Comparison of ENCODE assay signal across 11 cellular contexts in the genomic region with DNA sequence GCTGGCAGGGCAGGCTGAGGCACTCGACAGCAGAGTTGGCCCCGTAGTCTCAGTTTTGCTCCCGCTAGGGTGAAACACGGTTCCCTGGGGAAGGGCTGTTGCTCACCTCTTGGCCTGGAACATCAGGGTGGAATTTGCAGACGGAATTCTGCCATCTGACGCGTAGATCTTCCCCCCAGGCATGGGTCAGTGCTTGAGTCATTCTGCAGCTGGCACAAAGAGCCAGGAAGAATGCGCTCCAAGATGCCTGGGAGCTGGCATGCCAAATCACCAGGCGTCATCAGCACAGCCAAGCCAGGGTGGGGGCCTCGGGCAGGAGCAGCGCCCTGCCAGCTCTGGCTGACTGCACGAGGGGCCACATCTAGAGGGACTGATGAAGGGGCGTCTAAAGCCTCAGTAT. TPM values are rescaled to one million over a fixed set of nuclear protein-coding genes. Genes with fewer than 3 reads are reported as not detected.
DNase-seq lines count a peak whose midpoint lies in the region; ATAC-seq and TF ChIP-seq lines count a peak whose summit lies in the region.
"Had no signal": no experiment of that assay in that cellular context is flagged by ENCODE, and none has a peak within 500 bp of the region (broad histone marks: within the 10 kb centered on the region; RNA-seq: fewer than 3 reads in every experiment).

No MANE protein-coding gene starts in this region.

- WGBS in IMR-90 (ENCODE audit: extremely low coverage in 2 of 2, insufficient read length in 1 of 2), 2 experiments, result 17% methylated on average over 1 of the region's 13 CpGs; no CpG with 5 or more reads in 1 of the 2 experiments

- H3K4me1 Mint-ChIP-seq in stimulated activated naive CD8-positive, alpha-beta T cell treated with anti-CD3 and anti-CD28 coated beads, Interleukin-15, amount 100 ng/mL, for 72 hours, result peaks cover 95% of the 10 kb centered on the region
- peaks cover 50% of the 10 kb centered on the region for H3K4me1 Mint-ChIP-seq in activated CD4-positive, alpha-beta T cell treated with anti-CD3 and anti-CD28 coated beads, Interleukin-2, amount 10 ng/mL, durations not matched to agents 24 days and 14 days

- H3K18ac ChIP-seq in IMR-90 (ENCODE audit: low read depth, low read length), result no peak overlapping the region

- peak; percentile 66 for ATAC-seq in IMR-90 (ENCODE audit: low read depth)
- ATAC-seq in stimulated activated naive CD8-positive, alpha-beta T cell treated with anti-CD3 and anti-CD28 coated beads, Interleukin-15, amount 100 ng/mL, for 72 hours, result no peak

- H3K27ac ChIP-seq in IMR-90 (ENCODE audit: insufficient read depth, low read length), result peak overlapping the region; percentile 18
- H3K27ac ChIP-seq in dorsolateral prefrontal cortex, result peak overlapping the region in 33 of 59 donors; percentile 7 to 72 (median 42)

- peak overlapping the region; percentile 87 for H3K4ac ChIP-seq in IMR-90 (ENCODE audit: low read depth, low read length)

- H3K4me1 ChIP-seq in IMR-90 (ENCODE audit: control insufficient read depth, insufficient read depth, low read length), result peaks cover 24% of the 10 kb centered on the region

- peaks cover 11% of the 10 kb centered on the region for H3K9me1 ChIP-seq in IMR-90 (ENCODE audit: insufficient read depth, low read length)

- H3K27me3 ChIP-seq in IMR-90 (ENCODE audit: control insufficient read depth, insufficient read depth, low read length), result no peaks in the 10 kb centered on the region
- H3K27me3 ChIP-seq in dorsolateral prefrontal cortex, result no peaks in the 10 kb centered on the region

- H3K4me3 Mint-ChIP-seq in stimulated activated naive CD8-positive, alpha-beta T cell treated with anti-CD3 and anti-CD28 coated beads, Interleukin-15, amount 100 ng/mL, for 72 hours, result no peak overlapping the region
- H3K4me3 Mint-ChIP-seq in activated CD4-positive, alpha-beta T cell treated with anti-CD3 and anti-CD28 coated beads, Interleukin-2, amount 10 ng/mL, durations not matched to agents 24 days and 14 days, result no peak overlapping the region

- H4K91ac ChIP-seq in IMR-90 (ENCODE audit: insufficient read depth, low read depth, low read length), result peak overlapping the region; percentile 71

- H2BK20ac ChIP-seq in IMR-90 (ENCODE audit: low read depth, low read length), result peak overlapping the region; percentile 51

- no peak for TF ChIP-seq POLR2A in IMR-90 (IDR thresholded peaks at IDR 0.05; ENCODE audit: low read depth, low read length)

- TF ChIP-seq CTCF in IMR-90 (conservative IDR thresholded peaks at IDR 0.05; ENCODE audit: low read depth, low read length), result no peak
- TF ChIP-seq CTCF in dorsolateral prefrontal cortex (IDR thresholded peaks at IDR 0.05 in 54 of 56, conservative IDR thresholded peaks at IDR 0.05 in 2 of 56; ENCODE audit: low read depth in 1 of 56, partially characterized antibody in 56 of 56), result no peak

- DNase-seq in A172 (ENCODE audit: low spot score), result peak; percentile 99
- peak; percentile 95 for DNase-seq in IMR-90
- DNase-seq in dorsolateral prefrontal cortex, result peak in 5 of 10 donors; percentile 42 to 72 (median 55)
- DNase-seq in midbrain (lab: John Stamatoyannopoulos, UW), result peak; percentile 44
- DNase-seq in stimulated activated naive CD8-positive, alpha-beta T cell treated with anti-CD3 and anti-CD28 coated beads, Interleukin-15, amount 100 ng/mL, for 72 hours, result no peak
- no peak for DNase-seq in ecto neural progenitor cell (ENCODE audit: low spot score)
- DNase-seq in NOMO-1 (lab: John Stamatoyannopoulos, UW; ENCODE audit: unreplicated experiment in 2 of 2), result no peak
- DNase-seq in activated CD4-positive, alpha-beta T cell treated with anti-CD3 and anti-CD28 coated beads, Interleukin-2, amount 10 ng/mL, durations not matched to agents 24 days and 14 days, result no peak
- DNase-seq: activated CD8-positive, alpha-beta memory T cell treated with anti-CD3 and anti-CD28 coated beads, Interleukin-2, amount 50 U/mL, for 48 hours; Caco-2; NCI-H2029 treated with DMSO at 0.1 percent for 48 hours had no signal

- H3K79me1 ChIP-seq in IMR-90 (ENCODE audit: low read depth in 1 of 2, low read length in 2 of 2), result peaks cover 0 to 15% of the 10 kb centered on the region in 2 experiments; a peak in 2 of 4 replicates

- POLR2A ChIA-PET in IMR-90 (lab: Charles Lee; ENCODE audit: unreplicated experiment), result no interaction called here

- no peak overlapping the region for H3K4me2 ChIP-seq in IMR-90 (ENCODE audit: low read depth, low read length)

- CTCF ChIA-PET in IMR-90 (lab: Yijun Ruan, JAX), result interaction anchor here (0.7 to 0.9 kb wide), 2 partner anchors 281 to 333 kb away, joined by 3 read pairs; no protein-coding TSS in a partner anchor

- no peaks in the 10 kb centered on the region for H3K27me3 Mint-ChIP-seq in stimulated activated naive CD8-positive, alpha-beta T cell treated with anti-CD3 and anti-CD28 coated beads, Interleukin-15, amount 100 ng/mL, for 72 hours
- H3K27me3 Mint-ChIP-seq in activated CD4-positive, alpha-beta T cell treated with anti-CD3 and anti-CD28 coated beads, Interleukin-2, amount 10 ng/mL, durations not matched to agents 24 days and 14 days, result no peaks in the 10 kb centered on the region

- no peak overlapping the region for H3K4me3 ChIP-seq in IMR-90 (ENCODE audit: insufficient read depth, low read depth, low read length)
- H3K4me3 ChIP-seq in dorsolateral prefrontal cortex, result peak overlapping the region in 19 of 59 donors; percentile 0 to 42 (median 12)

- H2BK5ac ChIP-seq in IMR-90 (ENCODE audit: low read depth, low read length, poor library complexity, severe bottlenecking), result peak overlapping the region; percentile 52

- H2AK9ac ChIP-seq in IMR-90 (replicated peaks; ENCODE audit: low read depth, low read length, poor library complexity), result peak overlapping the region; percentile 89

- H4K8ac ChIP-seq in IMR-90 (ENCODE audit: low read depth in 2 of 2, low read length in 2 of 2), result peak overlapping the region in 1 of 2 experiments; percentile 78; a peak in 2 of 4 replicates

- H3K9me3 Mint-ChIP-seq in stimulated activated naive CD8-positive, alpha-beta T cell treated with anti-CD3 and anti-CD28 coated beads, Interleukin-15, amount 100 ng/mL, for 72 hours, result no peaks in the 10 kb centered on the region
- H3K9me3 Mint-ChIP-seq in activated CD4-positive, alpha-beta T cell treated with anti-CD3 and anti-CD28 coated beads, Interleukin-2, amount 10 ng/mL, durations not matched to agents 24 days and 14 days, result no peaks in the 10 kb centered on the region

- intact Hi-C loops in IMR-90 (cut with micrococcal nuclease), result loop anchor here (10.0 kb wide), 1 partner anchor 331 kb away; no protein-coding TSS in a partner anchor
- intact Hi-C loops in dorsolateral prefrontal cortex (cut with DNase I), result loop anchor here (1.0 to 5.0 kb wide), 5 partner anchors 33 to 283 kb away; a partner anchor contains a TSS
- intact Hi-C loops in activated CD4-positive, alpha-beta T cell treated with anti-CD3 and anti-CD28 coated beads, Interleukin-2, amount 10 ng/mL, durations not matched to agents 24 days and 14 days (cut with micrococcal nuclease), result no loop called here

- H3K27ac Mint-ChIP-seq in stimulated activated naive CD8-positive, alpha-beta T cell treated with anti-CD3 and anti-CD28 coated beads, Interleukin-15, amount 100 ng/mL, for 72 hours, result no peak overlapping the region
- H3K27ac Mint-ChIP-seq in activated CD4-positive, alpha-beta T cell treated with anti-CD3 and anti-CD28 coated beads, Interleukin-2, amount 10 ng/mL, durations not matched to agents 24 days and 14 days, result no peak overlapping the region

- dilution Hi-C loops in IMR-90 (cut with HindIII; ENCODE audit: low sequenced_read_pairs, unreplicated experiment), result no loop called here

- TF ChIP-seq RAD21 in IMR-90 (IDR thresholded peaks at IDR 0.05; ENCODE audit: low read length), result no peak

- in situ Hi-C loops in IMR-90 (cut with MboI; ENCODE audit: low sequenced_read_pairs), result loop anchor here (10.0 kb wide), 1 partner anchor 261 kb away; no protein-coding TSS in a partner anchor

- no peak overlapping the region for H3K56ac ChIP-seq in IMR-90 (ENCODE audit: extremely low read depth, insufficient read depth, low read length)

- H2BK15ac ChIP-seq in IMR-90 (ENCODE audit: low read depth, low read length), result no peak overlapping the region

- H4K20me1 ChIP-seq in IMR-90 (ENCODE audit: insufficient read depth, low read length), result peaks cover 14% of the 10 kb centered on the region

- H2BK120ac ChIP-seq in IMR-90 (ENCODE audit: low read depth, low read length), result peak overlapping the region; percentile 26

- no peak overlapping the region for H3K9ac ChIP-seq in IMR-90 (ENCODE audit: low read depth, low read length)

- no TSS peak for BruUV-seq in IMR-90 (replicated peaks; lab: Mats Ljungman, UMichigan)

- peak overlapping the region; percentile 63 for H2AFZ ChIP-seq in IMR-90 (replicated peaks; ENCODE audit: low read length, poor library complexity)

- peak overlapping the region; percentile 72 for H3K14ac ChIP-seq in IMR-90 (replicated peaks; ENCODE audit: low read depth, low read length)

- H4K5ac ChIP-seq in IMR-90 (ENCODE audit: low read depth, low read length), result no peak overlapping the region

- H3K36me3 ChIP-seq in IMR-90 (ENCODE audit: control insufficient read depth, insufficient read depth, low read length), result no peaks in the 10 kb centered on the region

- H3K23ac ChIP-seq in IMR-90 (ENCODE audit: low read depth, low read length), result 0 out of 2 replicates have a peak overlapping the region, but pooled peaks have one; percentile 31

- H3K36me3 Mint-ChIP-seq in activated CD4-positive, alpha-beta T cell treated with anti-CD3 and anti-CD28 coated beads, Interleukin-2, amount 10 ng/mL, durations not matched to agents 24 days and 14 days (ENCODE audit: low read depth), result peaks cover 16% of the 10 kb centered on the region

- H2AK5ac ChIP-seq in IMR-90 (ENCODE audit: low read depth, low read length), result 0 out of 2 replicates have a peak overlapping the region, but pooled peaks have one; percentile 35

- H3K9me3 ChIP-seq in IMR-90 (ENCODE audit: control insufficient read depth, insufficient read depth, low read length), result no peaks in the 10 kb centered on the region
- H3K9me3 ChIP-seq: Caco-2 had no signal

TF ChIP-seq in IMR-90, 13 proteins besides CTCF, POLR2A, EP300 and RAD21 (continues in another document):
- TF ChIP-seq, protein P1, sequence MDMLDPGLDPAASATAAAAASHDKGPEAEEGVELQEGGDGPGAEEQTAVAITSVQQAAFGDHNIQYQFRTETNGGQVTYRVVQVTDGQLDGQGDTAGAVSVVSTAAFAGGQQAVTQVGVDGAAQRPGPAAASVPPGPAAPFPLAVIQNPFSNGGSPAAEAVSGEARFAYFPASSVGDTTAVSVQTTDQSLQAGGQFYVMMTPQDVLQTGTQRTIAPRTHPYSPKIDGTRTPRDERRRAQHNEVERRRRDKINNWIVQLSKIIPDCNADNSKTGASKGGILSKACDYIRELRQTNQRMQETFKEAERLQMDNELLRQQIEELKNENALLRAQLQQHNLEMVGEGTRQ (IDR thresholded peaks at IDR 0.05; ENCODE audit: low read depth, low read length), result no peak

RNA-seq across cellular contexts. Expression of a gene that starts 42.7 kb away (rescaled TPM):
- 308 and 372 TPM in 2 replicates for total RNA-seq in A172 (2014; rRNA removed; shearing (Covaris generic))
- total RNA-seq in IMR-90 (2012; rRNA removed), result 204 and 251 TPM in 2 replicates
- 103 and 117 TPM in 2 replicates for polyA plus RNA-seq in IMR-90 (2012; rRNA removed)
- 55.7 and 87.1 TPM in 2 replicates for polyA plus RNA-seq in IMR-90 (2012; cell fraction: cytosol; rRNA removed)
- polyA plus RNA-seq in IMR-90 (2012; cell fraction: nucleus; rRNA removed; ENCODE audit: low replicate concordance), result 43.7 and 137 TPM in 2 replicates
- 10 to 100 TPM; 11.1 to 44.4 (median 22.4) TPM for total RNA-seq in dorsolateral prefrontal cortex
- total RNA-seq in activated CD4-positive, alpha-beta T cell treated with anti-CD3 and anti-CD28 coated beads, Interleukin-2, amount 10 ng/mL, durations not matched to agents 24 days and 14 days, result 267 and 273 TPM in 2 replicates

Comparison
In these comparisons a context has a peak if more than half of its experiments do, and no peak if none do; other contexts are left out.
1. DNase-seq: peak in A172 (single experiment), IMR-90 (single experiment) and midbrain (single experiment); none in stimulated activated naive CD8-positive, alpha-beta T cell treated with anti-CD3 and anti-CD28 coated beads, Interleukin-15, amount 100 ng/mL, for 72 hours (0 of 2), ecto neural progenitor cell (single experiment), NOMO-1 (0 of 2) and activated CD4-positive, alpha-beta T cell treated with anti-CD3 and anti-CD28 coated beads, Interleukin-2, amount 10 ng/mL, durations not matched to agents 24 days and 14 days (single experiment).